14 cellular contexts compared by ENCODE assay signal in genomic region chr5:78113689-78114088, GRCh38.
DNase-seq lines count a peak whose midpoint lies in the region; ATAC-seq and TF ChIP-seq lines count a peak whose summit lies in the region.
"Had no signal": no experiment of that assay in that cellular context is flagged by ENCODE, and none has a peak within 500 bp of the region (broad histone marks: within the 10 kb centered on the region; RNA-seq: fewer than 3 reads in every experiment).

No MANE protein-coding gene starts in this region.

- no peak overlapping the region for H3K4me3 Mint-ChIP-seq in endodermal cell
- no peak overlapping the region for H3K4me3 Mint-ChIP-seq in activated CD8-positive, alpha-beta T cell treated with anti-CD3 and anti-CD28 coated beads for 36 hours
- H3K4me3 Mint-ChIP-seq: CD4-positive, alpha-beta T cell had no signal

- CTCF ChIA-PET in activated CD8-positive, alpha-beta T cell treated with anti-CD3 and anti-CD28 coated beads for 36 hours (lab: Charles Lee): interaction anchor here (0.8 kb wide), 1 partner anchor 553 kb away, joined by 3 read pairs; no protein-coding TSS in a partner anchor

- POLR2A ChIA-PET in activated CD8-positive, alpha-beta T cell treated with anti-CD3 and anti-CD28 coated beads for 36 hours (lab: Charles Lee): no interaction called here

- DNase-seq in Ammon's horn (ENCODE audit: low spot score): peak; percentile 54
- peak; percentile 18 for DNase-seq in NCI-H69 (lab: John Stamatoyannopoulos, UW)
- DNase-seq in germinal center (ENCODE audit: low spot score): peak; percentile 37
- no peak for DNase-seq in EL
- no peak for DNase-seq in endodermal cell
- no peak for DNase-seq in activated CD8-positive, alpha-beta T cell treated with anti-CD3 and anti-CD28 coated beads for 36 hours
- no peak for DNase-seq in NCI-H1092 (lab: John Stamatoyannopoulos, UW)
- DNase-seq: activated CD4-positive, CD25-positive, alpha-beta regulatory T cell treated with anti-CD3 and anti-CD28 coated beads, Interleukin-2, amount 50 U/mL, for 72 hours; activated naive CD4-positive, alpha-beta T cell treated with anti-CD3 and anti-CD28 coated beads, Interleukin-2, amount 50 U/mL, for 16 hours; CD4-positive, alpha-beta T cell; NCI-H1694 treated with DMSO at 0.1 percent for 48 hours; T-helper 17 cell had no signal

- peaks cover 16% of the 10 kb centered on the region for H3K9me3 ChIP-seq in endodermal cell (ENCODE audit: control insufficient read depth, low read length)
- H3K9me3 ChIP-seq: A549 had no signal

- H3K4me3 ChIP-seq in endodermal cell (ENCODE audit: low read length): no peak overlapping the region
- H3K4me3 ChIP-seq: A549 had no signal

- peaks cover 3% of the 10 kb centered on the region for H3K4me1 ChIP-seq in endodermal cell (ENCODE audit: control insufficient read depth, insufficient read depth, low read length)

- H3K4me1 Mint-ChIP-seq in endodermal cell: peaks cover 30% of the 10 kb centered on the region
- no peaks in the 10 kb centered on the region for H3K4me1 Mint-ChIP-seq in activated CD8-positive, alpha-beta T cell treated with anti-CD3 and anti-CD28 coated beads for 36 hours (ENCODE audit: low read depth)

- no peak overlapping the region for H3K9ac ChIP-seq in endodermal cell (ENCODE audit: extremely low read depth, low read length, poor library complexity, severe bottlenecking)

- ATAC-seq in GM18907 (IDR thresholded peaks at IDR 0.05; ENCODE audit: unreplicated experiment): peak; percentile 45
- ATAC-seq in activated CD8-positive, alpha-beta T cell treated with anti-CD3 and anti-CD28 coated beads for 36 hours: no peak
- ATAC-seq: A549, T-helper 17 cell had no signal

- H3K27ac ChIP-seq in endodermal cell (ENCODE audit: low read depth, low read length): no peak overlapping the region
- H3K27ac ChIP-seq: A549 had no signal

- peaks cover 38% of the 10 kb centered on the region for H3K36me3 ChIP-seq in endodermal cell (ENCODE audit: control insufficient read depth, insufficient read depth, low read length)

- no peak for TF ChIP-seq CTCF in endodermal cell (conservative IDR thresholded peaks at IDR 0.05)
- no peak for TF ChIP-seq CTCF in activated CD8-positive, alpha-beta T cell treated with anti-CD3 and anti-CD28 coated beads for 36 hours (IDR thresholded peaks at IDR 0.05)

- H3K27me3 Mint-ChIP-seq in endodermal cell (ENCODE audit: insufficient read depth): no peaks in the 10 kb centered on the region
- H3K27me3 Mint-ChIP-seq in activated CD8-positive, alpha-beta T cell treated with anti-CD3 and anti-CD28 coated beads for 36 hours: no peaks in the 10 kb centered on the region
- H3K27me3 Mint-ChIP-seq: CD4-positive, alpha-beta T cell; T-helper 17 cell had no signal

- H3K27me3 ChIP-seq in endodermal cell (ENCODE audit: control insufficient read depth, insufficient read depth, low read length, poor library complexity, severe bottlenecking): peaks cover 4% of the 10 kb centered on the region

- peaks cover 30% of the 10 kb centered on the region for H3K36me3 Mint-ChIP-seq in endodermal cell (ENCODE audit: low read depth)
- H3K36me3 Mint-ChIP-seq in activated CD8-positive, alpha-beta T cell treated with anti-CD3 and anti-CD28 coated beads for 36 hours (ENCODE audit: low read depth): peaks cover 26% of the 10 kb centered on the region

- WGBS in endodermal cell (ENCODE audit: insufficient coverage in 1 of 2, insufficient read length in 1 of 2), 2 experiments: 86 to 100% methylated on average over 2 to 3 of the region's 3 CpGs

- H3K9me3 Mint-ChIP-seq in endodermal cell: peaks cover 19% of the 10 kb centered on the region
- H3K9me3 Mint-ChIP-seq in activated CD8-positive, alpha-beta T cell treated with anti-CD3 and anti-CD28 coated beads for 36 hours: no peaks in the 10 kb centered on the region
- H3K9me3 Mint-ChIP-seq: CD4-positive, alpha-beta T cell had no signal

- H3K27ac Mint-ChIP-seq in endodermal cell: no peak overlapping the region
- H3K27ac Mint-ChIP-seq in activated CD8-positive, alpha-beta T cell treated with anti-CD3 and anti-CD28 coated beads for 36 hours: no peak overlapping the region
- H3K27ac Mint-ChIP-seq: CD4-positive, alpha-beta T cell; T-helper 17 cell had no signal

- intact Hi-C loops in activated CD8-positive, alpha-beta T cell treated with anti-CD3 and anti-CD28 coated beads for 36 hours (cut with micrococcal nuclease): no loop called here

Comparison
In these comparisons a context has a peak if more than half of its experiments do, and no peak if none do; other contexts are left out.
1. DNase-seq: peak in Ammon's horn (single experiment), NCI-H69 (single experiment) and germinal center (single experiment); none in EL (single experiment), endodermal cell (single experiment), activated CD8-positive, alpha-beta T cell treated with anti-CD3 and anti-CD28 coated beads for 36 hours (single experiment) and NCI-H1092 (single experiment).